In the genomic region with DNA sequence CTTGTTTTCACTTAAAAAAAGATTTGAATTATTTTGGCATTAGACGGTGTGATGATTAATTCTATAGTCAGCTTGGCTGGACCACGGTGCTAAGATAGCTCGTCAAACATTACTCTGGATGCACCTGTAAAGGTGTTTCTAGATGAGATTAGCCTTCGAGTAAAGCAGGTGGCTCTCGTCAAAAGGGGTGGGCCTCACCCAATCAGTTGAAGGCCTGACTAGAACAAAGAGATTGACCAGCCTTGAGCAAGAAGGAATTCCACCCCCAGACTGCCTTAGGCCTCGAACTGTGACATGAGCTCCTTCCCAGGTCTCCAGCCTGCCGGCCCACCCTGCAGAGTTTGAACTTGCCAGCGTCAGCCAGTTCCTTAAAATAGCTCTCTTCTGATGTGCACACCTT, we compare ENCODE assay signal across 24 cellular contexts.
DNase-seq lines count a peak whose midpoint lies in the region; ATAC-seq, FAIRE-seq and TF ChIP-seq lines count a peak whose summit lies in the region.
"Had no signal": no experiment of that assay in that cellular context is flagged by ENCODE, and none has a peak within 500 bp of the region (broad histone marks: within the 10 kb centered on the region; RNA-seq: fewer than 3 reads in every experiment).

No MANE protein-coding gene starts in this region.

- H3K9me3 ChIP-seq in mammary epithelial cell (replicated peaks; ENCODE audit: insufficient read depth, low read length) (no peaks in the 10 kb centered on the region), sigmoid colon (no peaks in the 10 kb centered on the region)

- dilution Hi-C loops in mammary epithelial cell (cut with HindIII; ENCODE audit: low sequenced_read_pairs), result no loop called here

- H3K4me1 ChIP-seq in mammary epithelial cell (ENCODE audit: insufficient read depth, low read length) (peaks cover 14% of the 10 kb centered on the region), sigmoid colon (no peaks in the 10 kb centered on the region)

- 66% methylated on average over 5 of the region's 8 CpGs for whole genome bisulfite sequencing in mammary epithelial cell (ENCODE audit: low coverage, missing lambda C conversion rate)
- WGBS in sigmoid colon, 2 donors, result 78 to 91% methylated on average over 8 of the region's 8 CpGs

- POLR2A ChIA-PET in MCF 10A (lab: Yijun Ruan, JAX), result interaction anchor here (0.5 to 1.0 kb wide), 2 partner anchors 10 to 236 kb away, joined by 3 to 5 read pairs; no protein-coding TSS in a partner anchor

- BruUV-seq in MCF 10A (replicated peaks; lab: Mats Ljungman, UMichigan) (no TSS peak), mammary epithelial cell (replicated peaks; lab: Mats Ljungman, UMichigan) (no TSS peak)

- TF ChIP-seq CTCF in MCF 10A (IDR thresholded peaks at IDR 0.05; ENCODE audit: unreplicated experiment) (no peak), mammary epithelial cell (conservative IDR thresholded peaks at IDR 0.05 in 1 of 2, IDR thresholded peaks at IDR 0.05 in 1 of 2; ENCODE audit: extremely low read depth in 1 of 2, insufficient read depth in 1 of 2, low read depth in 1 of 2, low read length in 2 of 2) (no peak), bronchial epithelial cell (IDR thresholded peaks at IDR 0.05; ENCODE audit: insufficient read depth, low read length, severe bottlenecking) (no peak), sigmoid colon (IDR thresholded peaks at IDR 0.05) (no peak)

- no peak overlapping the region for H3K4me3 Mint-ChIP-seq in MCF 10A (ENCODE audit: unreplicated experiment)

- H3K9ac ChIP-seq in mammary epithelial cell (ENCODE audit: insufficient read depth, low read length), result no peak overlapping the region

- intact Hi-C loops in MCF 10A (cut with micrococcal nuclease), result no loop called here
- intact Hi-C loops in mammary epithelial cell (cut with micrococcal nuclease), result no loop called here
- intact Hi-C loops in sigmoid colon (cut with DNase I), result no loop called here

- no peaks in the 10 kb centered on the region for H3K27me3 Mint-ChIP-seq in MCF 10A (ENCODE audit: insufficient read depth, unreplicated experiment)

- no peaks in the 10 kb centered on the region for H4K20me1 ChIP-seq in mammary epithelial cell (ENCODE audit: insufficient read depth, low read length)

- H3K27ac ChIP-seq in mammary epithelial cell (ENCODE audit: insufficient read depth, low read depth, low read length) (no peak overlapping the region), sigmoid colon (no peak overlapping the region)
- H3K27ac ChIP-seq: RWPE1, SK-N-MC had no signal

- no peak overlapping the region for H3K4me2 ChIP-seq in mammary epithelial cell (ENCODE audit: insufficient read depth, low read depth, low read length)

- H3K4me3 ChIP-seq in mammary epithelial cell (replicated peaks in 1 of 3; ENCODE audit: insufficient read depth in 1 of 3, low read depth in 2 of 3, low read length in 3 of 3), result no peak overlapping the region
- H3K4me3 ChIP-seq in bronchial epithelial cell (ENCODE audit: low read depth, low read length), result no peak overlapping the region
- no peak overlapping the region for H3K4me3 ChIP-seq in sigmoid colon
- H3K4me3 ChIP-seq: SK-N-MC had no signal

- peaks cover 1% of the 10 kb centered on the region for H3K9me3 Mint-ChIP-seq in MCF 10A (ENCODE audit: unreplicated experiment)

- peaks cover 10% of the 10 kb centered on the region for H3K4me1 Mint-ChIP-seq in MCF 10A (ENCODE audit: insufficient read depth, unreplicated experiment)

- H3K27me3 ChIP-seq in mammary epithelial cell (ENCODE audit: insufficient read depth, low read length), result peaks cover 2% of the 10 kb centered on the region
- H3K27me3 ChIP-seq in bronchial epithelial cell (ENCODE audit: control insufficient read depth, insufficient read depth, low read length), result peaks cover 6% of the 10 kb centered on the region
- no peaks in the 10 kb centered on the region for H3K27me3 ChIP-seq in sigmoid colon

- no peak for TF ChIP-seq POLR2A in sigmoid colon (IDR thresholded peaks at IDR 0.05)

- ATAC-seq in HG03354 (IDR thresholded peaks at IDR 0.05; ENCODE audit: poor library complexity, severe bottlenecking, unreplicated experiment) (no peak), SK-N-SH treated with all-trans-retinoic acid at 6 μM for 48 hours (no peak)

- peaks cover 16% of the 10 kb centered on the region for H3K36me3 Mint-ChIP-seq in MCF 10A (ENCODE audit: insufficient read depth, unreplicated experiment)

- CTCF ChIA-PET in MCF 10A (lab: Yijun Ruan, JAX), result interaction anchor here (0.6 kb wide), 1 partner anchor 11 kb away, joined by 3 read pairs; no protein-coding TSS in a partner anchor
- CTCF ChIA-PET in mammary epithelial cell (lab: Charles Lee; ENCODE audit: low non-redundant PET), result no interaction called here

- H3K27ac Mint-ChIP-seq in MCF 10A (ENCODE audit: low read depth, unreplicated experiment), result peak overlapping the region; percentile 40

- DNase-seq in MCF 10A (ENCODE audit: unreplicated experiment), result no peak
- DNase-seq in mammary epithelial cell, result no peak
- DNase-seq in bronchial epithelial cell (ENCODE audit: low read depth), result peak; percentile 29
- DNase-seq in mesenteric fat pad (ENCODE audit: low spot score), result peak; percentile 72
- DNase-seq in sigmoid colon, result peak; percentile 36
- no peak for DNase-seq in RKO (ENCODE audit: low spot score)
- DNase-seq: Calu3; DMS79 treated with DMSO at 0.1 percent for 48 hours; KG1; MM.1S; NCI-H1417; NCI-H1694; NCI-H2029 treated with DMSO at 0.1 percent for 48 hours; NCI-H446 treated with DMSO at 0.1 percent for 48 hours; NCI-H526; NCI-H82; NK-92 treated with Interleukin-12 subunit alpha and Interleukin-12 subunit beta, amount 100 ng/mL, for 24 hours; SIG-M5 had no signal

- H3K36me3 ChIP-seq in mammary epithelial cell (ENCODE audit: insufficient read depth, low read length), result no peaks in the 10 kb centered on the region
- H3K36me3 ChIP-seq in bronchial epithelial cell (ENCODE audit: control insufficient read depth, insufficient read depth, low read length), result no peaks in the 10 kb centered on the region
- no peaks in the 10 kb centered on the region for H3K36me3 ChIP-seq in sigmoid colon

- no peak overlapping the region for H2AFZ ChIP-seq in mammary epithelial cell (ENCODE audit: low read depth, low read length)

- in situ Hi-C loops in mammary epithelial cell (cut with MboI; ENCODE audit: low sequenced_read_pairs in 2 of 2), result no loop called here

- TF ChIP-seq EP300 in sigmoid colon (IDR thresholded peaks at IDR 0.05), result no peak

- FAIRE-seq in bronchial epithelial cell (lab: Jason Lieb, UNC), result no peak
- FAIRE-seq: GM12892, H54 had no signal

- H3K79me2 ChIP-seq in mammary epithelial cell (ENCODE audit: insufficient read depth, low read length), result no peaks in the 10 kb centered on the region

TF ChIP-seq in SK-N-SH treated with all-trans-retinoic acid at 6 μM for 48 hours, 23 proteins besides CTCF, POLR2A, EP300 and RAD21 (continues in another document):
- no peak for TF ChIP-seq ZNF70 (CRISPR knock-in tag; IDR thresholded peaks at IDR 0.05)
- TF ChIP-seq ZC3H10 (CRISPR knock-in tag; IDR thresholded peaks at IDR 0.05), result no peak
- TF ChIP-seq ZFP30 (CRISPR knock-in tag; IDR thresholded peaks at IDR 0.05), result no peak
- TF ChIP-seq, protein P1, sequence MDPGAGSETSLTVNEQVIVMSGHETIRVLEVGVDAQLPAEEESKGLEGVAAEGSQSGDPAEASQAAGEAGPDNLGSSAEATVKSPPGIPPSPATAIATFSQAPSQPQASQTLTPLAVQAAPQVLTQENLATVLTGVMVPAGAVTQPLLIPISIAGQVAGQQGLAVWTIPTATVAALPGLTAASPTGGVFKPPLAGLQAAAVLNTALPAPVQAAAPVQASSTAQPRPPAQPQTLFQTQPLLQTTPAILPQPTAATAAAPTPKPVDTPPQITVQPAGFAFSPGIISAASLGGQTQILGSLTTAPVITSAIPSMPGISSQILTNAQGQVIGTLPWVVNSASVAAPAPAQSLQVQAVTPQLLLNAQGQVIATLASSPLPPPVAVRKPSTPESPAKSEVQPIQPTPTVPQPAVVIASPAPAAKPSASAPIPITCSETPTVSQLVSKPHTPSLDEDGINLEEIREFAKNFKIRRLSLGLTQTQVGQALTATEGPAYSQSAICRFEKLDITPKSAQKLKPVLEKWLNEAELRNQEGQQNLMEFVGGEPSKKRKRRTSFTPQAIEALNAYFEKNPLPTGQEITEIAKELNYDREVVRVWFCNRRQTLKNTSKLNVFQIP (CRISPR knock-in tag; IDR thresholded peaks at IDR 0.05; ENCODE audit: borderline replicate concordance, low read depth), result no peak
- TF ChIP-seq, protein P2, sequence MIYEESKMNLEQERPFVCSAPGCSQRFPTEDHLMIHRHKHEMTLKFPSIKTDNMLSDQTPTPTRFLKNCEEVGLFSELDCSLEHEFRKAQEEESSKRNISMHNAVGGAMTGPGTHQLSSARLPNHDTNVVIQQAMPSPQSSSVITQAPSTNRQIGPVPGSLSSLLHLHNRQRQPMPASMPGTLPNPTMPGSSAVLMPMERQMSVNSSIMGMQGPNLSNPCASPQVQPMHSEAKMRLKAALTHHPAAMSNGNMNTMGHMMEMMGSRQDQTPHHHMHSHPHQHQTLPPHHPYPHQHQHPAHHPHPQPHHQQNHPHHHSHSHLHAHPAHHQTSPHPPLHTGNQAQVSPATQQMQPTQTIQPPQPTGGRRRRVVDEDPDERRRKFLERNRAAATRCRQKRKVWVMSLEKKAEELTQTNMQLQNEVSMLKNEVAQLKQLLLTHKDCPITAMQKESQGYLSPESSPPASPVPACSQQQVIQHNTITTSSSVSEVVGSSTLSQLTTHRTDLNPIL (CRISPR knock-in tag; IDR thresholded peaks at IDR 0.05; ENCODE audit: low read depth), result no peak
- TF ChIP-seq CSDC2 (CRISPR knock-in tag; IDR thresholded peaks at IDR 0.05), result no peak
- TF ChIP-seq, protein P3, sequence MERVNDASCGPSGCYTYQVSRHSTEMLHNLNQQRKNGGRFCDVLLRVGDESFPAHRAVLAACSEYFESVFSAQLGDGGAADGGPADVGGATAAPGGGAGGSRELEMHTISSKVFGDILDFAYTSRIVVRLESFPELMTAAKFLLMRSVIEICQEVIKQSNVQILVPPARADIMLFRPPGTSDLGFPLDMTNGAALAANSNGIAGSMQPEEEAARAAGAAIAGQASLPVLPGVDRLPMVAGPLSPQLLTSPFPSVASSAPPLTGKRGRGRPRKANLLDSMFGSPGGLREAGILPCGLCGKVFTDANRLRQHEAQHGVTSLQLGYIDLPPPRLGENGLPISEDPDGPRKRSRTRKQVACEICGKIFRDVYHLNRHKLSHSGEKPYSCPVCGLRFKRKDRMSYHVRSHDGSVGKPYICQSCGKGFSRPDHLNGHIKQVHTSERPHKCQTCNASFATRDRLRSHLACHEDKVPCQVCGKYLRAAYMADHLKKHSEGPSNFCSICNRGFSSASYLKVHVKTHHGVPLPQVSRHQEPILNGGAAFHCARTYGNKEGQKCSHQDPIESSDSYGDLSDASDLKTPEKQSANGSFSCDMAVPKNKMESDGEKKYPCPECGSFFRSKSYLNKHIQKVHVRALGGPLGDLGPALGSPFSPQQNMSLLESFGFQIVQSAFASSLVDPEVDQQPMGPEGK (CRISPR knock-in tag; IDR thresholded peaks at IDR 0.05; ENCODE audit: borderline replicate concordance), result no peak
- no peak for TF ChIP-seq ZNF8 (CRISPR knock-in tag; IDR thresholded peaks at IDR 0.05)
- TF ChIP-seq PPARA (CRISPR knock-in tag; IDR thresholded peaks at IDR 0.05; ENCODE audit: borderline replicate concordance), result no peak
- TF ChIP-seq ESRRG (CRISPR knock-in tag; IDR thresholded peaks at IDR 0.05), result no peak

Comparison
In these comparisons a context has a peak if more than half of its experiments do, and no peak if none do; other contexts are left out.
1. DNase-seq: peak in bronchial epithelial cell (single experiment), mesenteric fat pad (single experiment) and sigmoid colon (single experiment); none in MCF 10A (single experiment), mammary epithelial cell (single experiment) and RKO (single experiment).